ENCODE assay signal across 26 cellular contexts in the genomic region with DNA sequence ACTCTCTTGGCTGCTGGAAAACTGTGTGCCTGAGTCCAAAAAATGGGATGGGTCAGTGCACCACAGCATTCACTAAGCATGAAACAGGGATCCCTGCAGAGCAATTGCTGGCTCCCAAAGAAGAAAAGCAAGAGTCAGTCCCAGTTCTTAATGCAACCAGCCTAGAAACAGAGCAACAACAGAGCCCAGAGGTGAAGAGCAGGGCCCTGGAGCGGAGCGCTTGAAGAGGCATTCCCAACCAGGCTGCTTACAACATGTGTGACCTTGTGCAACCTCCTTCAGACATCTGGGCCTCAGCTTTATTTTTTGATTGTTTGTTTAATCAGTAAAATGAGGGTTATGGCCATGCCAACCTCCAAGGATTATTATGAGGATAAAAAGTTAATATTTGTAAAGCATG.
"Had no signal": no experiment of that assay in that cellular context is flagged by ENCODE, and none has a peak within 500 bp of the region (broad histone marks: within the 10 kb centered on the region; RNA-seq: fewer than 3 reads in every experiment).

No MANE protein-coding gene starts in this region.

- H3K4me2 ChIP-seq: hepatocyte, smooth muscle cell had no signal

- DNase-seq: islet precursor cell; left ventricle myocardium inferior; midbrain; mucosa of descending colon; naive thymus-derived CD4-positive, alpha-beta T cell; ovary; right lobe of liver; stimulated activated CD4-positive, alpha-beta T cell treated with anti-CD3 and anti-CD28 coated beads, Interleukin-1b, Interleukin-23, amount 100 ng/mL, for 48 hours; stimulated activated CD4-positive, alpha-beta T cell treated with anti-CD3 and anti-CD28 coated beads, Interleukin-2, amount 100 ng/mL, for 48 hours; stimulated activated CD4-positive, alpha-beta T cell treated with anti-CD3 and anti-CD28 coated beads, Interleukin-4, amount 100 ng/mL, for 4 hours; stimulated activated CD8-positive, alpha-beta memory T cell treated with anti-CD3 and anti-CD28 coated beads, Interleukin-4, amount 100 ng/mL, for 48 hours; stimulated activated naive CD4-positive, alpha-beta T cell treated with Interleukin-2 at 50 U/mL for 16 hours; stimulated activated naive CD8-positive, alpha-beta T cell treated with anti-CD3 and anti-CD28 coated beads, Interleukin-15, amount 100 ng/mL, for 72 hours; substantia nigra; transverse colon; upper lobe of left lung had no signal

- H3K36me3 Mint-ChIP-seq: memory B cell; naive thymus-derived CD4-positive, alpha-beta T cell; natural killer cell treated with Interleukin-12 subunit alpha and Interleukin-12 subunit beta and Interleukin-15 and Interleukin-18, amount 100 ng/mL, for 72 hours; stimulated activated memory B cell treated with anti-CD40 and anti-IgM and Interleukin-4, amounts not matched to agents 10 μg/mL and 1 μg/mL and 100 μg/mL, for 72 hours had no signal

- H3K4me1 ChIP-seq: left ventricle myocardium inferior, right atrium auricular region, right lobe of liver, transverse colon, upper lobe of left lung, vagina had no signal

- H3K27me3 ChIP-seq: hepatocyte, ovary, right atrium auricular region, right lobe of liver, transverse colon, upper lobe of left lung, vagina had no signal

- H3K4me3 ChIP-seq: hepatocyte, left ventricle myocardium inferior, lung, mucosa of descending colon, ovary, right atrium auricular region, right lobe of liver, smooth muscle cell, transverse colon, upper lobe of left lung, vagina had no signal

- H3K36me3 ChIP-seq: left ventricle myocardium inferior, ovary, right atrium auricular region, right lobe of liver, transverse colon, upper lobe of left lung, vagina had no signal

- H2AFZ ChIP-seq: hepatocyte had no signal

- H3K27ac Mint-ChIP-seq: memory B cell; naive thymus-derived CD4-positive, alpha-beta T cell; natural killer cell treated with Interleukin-12 subunit alpha and Interleukin-12 subunit beta and Interleukin-15 and Interleukin-18, amount 100 ng/mL, for 72 hours; progenitor cell of endocrine pancreas; stimulated activated memory B cell treated with anti-CD40 and anti-IgM and Interleukin-4, amounts not matched to agents 10 μg/mL and 1 μg/mL and 100 μg/mL, for 72 hours; stimulated activated naive CD8-positive, alpha-beta T cell treated with anti-CD3 and anti-CD28 coated beads, Interleukin-15, amount 100 ng/mL, for 72 hours had no signal

- H3K9me3 ChIP-seq: ovary, right lobe of liver, transverse colon, vagina had no signal

- H3K9me3 Mint-ChIP-seq: memory B cell; natural killer cell treated with Interleukin-12 subunit alpha and Interleukin-12 subunit beta and Interleukin-15 and Interleukin-18, amount 100 ng/mL, for 72 hours; neural crest cell; stimulated activated memory B cell treated with anti-CD40 and anti-IgM and Interleukin-4, amounts not matched to agents 10 μg/mL and 1 μg/mL and 100 μg/mL, for 72 hours; stimulated activated naive CD8-positive, alpha-beta T cell treated with anti-CD3 and anti-CD28 coated beads, Interleukin-15, amount 100 ng/mL, for 72 hours had no signal

- H3K4me3 Mint-ChIP-seq: memory B cell; naive thymus-derived CD4-positive, alpha-beta T cell; natural killer cell treated with Interleukin-12 subunit alpha and Interleukin-12 subunit beta and Interleukin-15 and Interleukin-18, amount 100 ng/mL, for 72 hours; neural crest cell; stimulated activated memory B cell treated with anti-CD40 and anti-IgM and Interleukin-4, amounts not matched to agents 10 μg/mL and 1 μg/mL and 100 μg/mL, for 72 hours; stimulated activated naive CD8-positive, alpha-beta T cell treated with anti-CD3 and anti-CD28 coated beads, Interleukin-15, amount 100 ng/mL, for 72 hours had no signal

- H3K27ac ChIP-seq: hepatocyte, left ventricle myocardium inferior, ovary, right atrium auricular region, right lobe of liver, transverse colon, upper lobe of left lung, vagina had no signal

- H3K27me3 Mint-ChIP-seq: memory B cell; naive thymus-derived CD4-positive, alpha-beta T cell; natural killer cell treated with Interleukin-12 subunit alpha and Interleukin-12 subunit beta and Interleukin-15 and Interleukin-18, amount 100 ng/mL, for 72 hours; stimulated activated memory B cell treated with anti-CD40 and anti-IgM and Interleukin-4, amounts not matched to agents 10 μg/mL and 1 μg/mL and 100 μg/mL, for 72 hours; stimulated activated naive CD8-positive, alpha-beta T cell treated with anti-CD3 and anti-CD28 coated beads, Interleukin-15, amount 100 ng/mL, for 72 hours had no signal

- H3K4me1 Mint-ChIP-seq: memory B cell; naive thymus-derived CD4-positive, alpha-beta T cell; neural crest cell; stimulated activated memory B cell treated with anti-CD40 and anti-IgM and Interleukin-4, amounts not matched to agents 10 μg/mL and 1 μg/mL and 100 μg/mL, for 72 hours; stimulated activated naive CD8-positive, alpha-beta T cell treated with anti-CD3 and anti-CD28 coated beads, Interleukin-15, amount 100 ng/mL, for 72 hours had no signal
